ENCODE assay signal across 2 cellular contexts in the genomic region with DNA sequence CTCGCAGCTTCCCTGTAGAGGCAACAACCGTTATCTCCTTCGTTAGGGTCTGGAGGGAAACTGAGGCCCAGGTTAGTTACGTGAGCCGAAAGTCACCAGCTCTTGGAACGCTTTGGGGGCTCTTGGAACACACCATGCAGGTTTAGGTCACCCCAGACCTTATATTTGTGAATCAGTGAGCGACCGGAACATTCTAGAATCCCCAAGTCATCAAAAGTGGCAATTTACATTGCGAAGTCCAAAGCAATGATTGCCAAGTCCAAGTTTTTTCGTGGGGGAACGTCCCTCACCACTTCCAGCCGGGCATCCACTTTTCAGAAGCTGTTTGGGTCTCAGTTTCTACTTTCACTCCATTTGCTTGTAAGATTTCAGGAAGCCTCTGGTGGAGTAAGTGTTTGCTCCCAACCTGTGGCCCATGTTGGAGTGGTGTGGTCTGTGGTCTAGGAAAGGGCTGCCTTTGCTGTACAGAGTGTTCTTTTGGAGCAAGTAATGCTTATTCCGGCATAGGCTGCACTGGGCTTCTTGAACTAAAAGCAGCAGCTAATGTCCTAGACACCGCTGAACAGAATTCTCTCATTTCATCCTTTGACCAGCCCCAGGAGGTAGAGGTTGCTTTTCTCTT.
TF ChIP-seq lines count a peak whose summit lies in the region.

No MANE protein-coding gene starts in this region.

TF ChIP-seq in H1, 55 proteins besides CTCF, POLR2A, EP300 and RAD21:
- no peak for TF ChIP-seq EZH2 (IDR thresholded peaks at IDR 0.05; ENCODE audit: low read depth, low read length, severe bottlenecking)
- peak; percentile 58; the same call in 1 of the 2 replicates for TF ChIP-seq KDM1A (IDR thresholded peaks at IDR 0.05; ENCODE audit: borderline replicate concordance, low read length)
TF ChIP-seq in H1: peak in this region for 1.

TF ChIP-seq in neural cell, 6 proteins besides CTCF, POLR2A, EP300 and RAD21:
- TF ChIP-seq MXI1 (conservative IDR thresholded peaks at IDR 0.05; ENCODE audit: poor library complexity, severe bottlenecking), result no peak
- TF ChIP-seq POLR2AphosphoS5 (IDR thresholded peaks at IDR 0.05), result no peak
- TF ChIP-seq TAF1 (IDR thresholded peaks at IDR 0.05; ENCODE audit: low read depth), result no peak
- TF ChIP-seq, protein P1, sequence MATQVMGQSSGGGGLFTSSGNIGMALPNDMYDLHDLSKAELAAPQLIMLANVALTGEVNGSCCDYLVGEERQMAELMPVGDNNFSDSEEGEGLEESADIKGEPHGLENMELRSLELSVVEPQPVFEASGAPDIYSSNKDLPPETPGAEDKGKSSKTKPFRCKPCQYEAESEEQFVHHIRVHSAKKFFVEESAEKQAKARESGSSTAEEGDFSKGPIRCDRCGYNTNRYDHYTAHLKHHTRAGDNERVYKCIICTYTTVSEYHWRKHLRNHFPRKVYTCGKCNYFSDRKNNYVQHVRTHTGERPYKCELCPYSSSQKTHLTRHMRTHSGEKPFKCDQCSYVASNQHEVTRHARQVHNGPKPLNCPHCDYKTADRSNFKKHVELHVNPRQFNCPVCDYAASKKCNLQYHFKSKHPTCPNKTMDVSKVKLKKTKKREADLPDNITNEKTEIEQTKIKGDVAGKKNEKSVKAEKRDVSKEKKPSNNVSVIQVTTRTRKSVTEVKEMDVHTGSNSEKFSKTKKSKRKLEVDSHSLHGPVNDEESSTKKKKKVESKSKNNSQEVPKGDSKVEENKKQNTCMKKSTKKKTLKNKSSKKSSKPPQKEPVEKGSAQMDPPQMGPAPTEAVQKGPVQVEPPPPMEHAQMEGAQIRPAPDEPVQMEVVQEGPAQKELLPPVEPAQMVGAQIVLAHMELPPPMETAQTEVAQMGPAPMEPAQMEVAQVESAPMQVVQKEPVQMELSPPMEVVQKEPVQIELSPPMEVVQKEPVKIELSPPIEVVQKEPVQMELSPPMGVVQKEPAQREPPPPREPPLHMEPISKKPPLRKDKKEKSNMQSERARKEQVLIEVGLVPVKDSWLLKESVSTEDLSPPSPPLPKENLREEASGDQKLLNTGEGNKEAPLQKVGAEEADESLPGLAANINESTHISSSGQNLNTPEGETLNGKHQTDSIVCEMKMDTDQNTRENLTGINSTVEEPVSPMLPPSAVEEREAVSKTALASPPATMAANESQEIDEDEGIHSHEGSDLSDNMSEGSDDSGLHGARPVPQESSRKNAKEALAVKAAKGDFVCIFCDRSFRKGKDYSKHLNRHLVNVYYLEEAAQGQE (IDR thresholded peaks at IDR 0.05; ENCODE audit: borderline replicate concordance), result no peak
- TF ChIP-seq EZH2 (IDR thresholded peaks at IDR 0.05; ENCODE audit: borderline replicate concordance, insufficient read depth, low read length, poor library complexity, severe bottlenecking), result no peak
- TF ChIP-seq SMC3 (conservative IDR thresholded peaks at IDR 0.05; ENCODE audit: poor library complexity), result no peak
